In the genomic region with DNA sequence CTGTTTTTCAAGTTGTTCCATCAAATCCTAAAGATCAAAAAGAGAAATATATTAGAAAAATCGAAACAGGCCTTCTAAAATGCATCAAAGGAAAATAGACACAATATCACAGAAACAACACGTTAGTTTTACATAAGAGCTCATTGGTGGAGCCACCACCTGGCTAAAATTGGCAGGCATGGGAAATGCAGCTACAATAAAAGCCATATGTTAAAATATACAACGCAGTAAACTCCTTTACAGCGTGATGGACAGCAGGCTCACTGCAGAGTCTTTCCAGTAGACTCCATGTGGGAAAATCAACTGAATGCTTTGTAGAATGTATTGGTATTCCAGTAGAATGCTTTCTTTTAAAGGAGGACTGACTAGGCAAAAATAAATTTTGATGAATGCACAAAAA, we compare ENCODE assay signal across 13 cellular contexts. TPM values are rescaled to one million over a fixed set of nuclear protein-coding genes. Genes with fewer than 3 reads are reported as not detected.
DNase-seq lines count a peak whose midpoint lies in the region; ATAC-seq and TF ChIP-seq lines count a peak whose summit lies in the region.
"Had no signal": no experiment of that assay in that cellular context is flagged by ENCODE, and none has a peak within 500 bp of the region (broad histone marks: within the 10 kb centered on the region; RNA-seq: fewer than 3 reads in every experiment).

No MANE protein-coding gene starts in this region.

- DNase-seq in G401 (ENCODE audit: low spot score) (peak; percentile 71), WTC11 (ENCODE audit: low spot score) (no peak), OCI-M2 (lab: John Stamatoyannopoulos, UW; ENCODE audit: unreplicated experiment) (no peak)
- no peak for DNase-seq in natural killer cell treated with Interleukin-12 subunit alpha and Interleukin-12 subunit beta and Interleukin-15 and Interleukin-18, amount 100 ng/mL, for 72 hours (ENCODE audit: low spot score)
- no peak for DNase-seq in stimulated activated CD4-positive, alpha-beta T cell treated with anti-CD3 and anti-CD28 coated beads, Interleukin-4, amount 100 ng/mL, for 24 hours
- DNase-seq: activated T-cell treated with anti-CD3 and anti-CD28 coated beads, Interleukin-2, amount 50 U/mL, for 1 hour; anterior cingulate cortex; heart left ventricle; Kasumi-1; Right ventricle myocardium superior had no signal

- H2AFZ ChIP-seq in KMS-11 (ENCODE audit: low read depth) = no peak overlapping the region

- ATAC-seq in WTC11 = no peak
- ATAC-seq in natural killer cell treated with Interleukin-12 subunit alpha and Interleukin-12 subunit beta and Interleukin-15 and Interleukin-18, amount 100 ng/mL, for 72 hours = no peak
- no peak for ATAC-seq in HG02870 (IDR thresholded peaks at IDR 0.05; ENCODE audit: unreplicated experiment)

- POLR2A ChIA-PET in WTC11 (lab: Charles Lee) = no interaction called here

- H3K27me3 Mint-ChIP-seq in WTC11 (ENCODE audit: low read depth) = no peaks in the 10 kb centered on the region
- no peaks in the 10 kb centered on the region for H3K27me3 Mint-ChIP-seq in natural killer cell treated with Interleukin-12 subunit alpha and Interleukin-12 subunit beta and Interleukin-15 and Interleukin-18, amount 100 ng/mL, for 72 hours

- peak overlapping the region; percentile 84; the same call in 1 of the 2 replicates for H3K27ac Mint-ChIP-seq in WTC11
- peak overlapping the region; percentile 25 to 75 for H3K27ac Mint-ChIP-seq in natural killer cell treated with Interleukin-12 subunit alpha and Interleukin-12 subunit beta and Interleukin-15 and Interleukin-18, amount 100 ng/mL, for 72 hours

- 0 out of 2 replicates have a peak, but pooled peaks cover 6% of the 10 kb centered on the region for H3K36me3 Mint-ChIP-seq in WTC11
- peaks cover 6% of the 10 kb centered on the region for H3K36me3 Mint-ChIP-seq in natural killer cell treated with Interleukin-12 subunit alpha and Interleukin-12 subunit beta and Interleukin-15 and Interleukin-18, amount 100 ng/mL, for 72 hours

- H3K4me1 Mint-ChIP-seq in WTC11 = peaks cover 53% of the 10 kb centered on the region
- peaks cover 14 to 16% of the 10 kb centered on the region in 2 donors for H3K4me1 Mint-ChIP-seq in natural killer cell treated with Interleukin-12 subunit alpha and Interleukin-12 subunit beta and Interleukin-15 and Interleukin-18, amount 100 ng/mL, for 72 hours (ENCODE audit: low read depth in 2 of 2)

- H3K27ac ChIP-seq in KMS-11 = peak overlapping the region; percentile 51; the same call in 1 of the 2 replicates

- H3K79me2 ChIP-seq in KMS-11 (ENCODE audit: insufficient read depth, low read depth) = no peaks in the 10 kb centered on the region

- no peak overlapping the region for H3K4me3 ChIP-seq in KMS-11 (IDR thresholded peaks at IDR 0.05; ENCODE audit: insufficient read depth, low read depth, low read length)
- H3K4me3 ChIP-seq: heart left ventricle, lung had no signal

- H3K36me3 ChIP-seq in KMS-11 (ENCODE audit: insufficient read depth) = no peaks in the 10 kb centered on the region

- CTCF ChIA-PET in WTC11 (lab: Charles Lee) = interaction anchor here (0.5 to 1.5 kb wide), 9 partner anchors 15 to 153 kb away, joined by 3 to 6 read pairs (median 4); no protein-coding TSS in a partner anchor

- H3K4me2 ChIP-seq in KMS-11 = peak overlapping the region; percentile 39; the same call in 1 of the 2 replicates

- no peaks in the 10 kb centered on the region for H3K9me3 Mint-ChIP-seq in WTC11
- H3K9me3 Mint-ChIP-seq in natural killer cell treated with Interleukin-12 subunit alpha and Interleukin-12 subunit beta and Interleukin-15 and Interleukin-18, amount 100 ng/mL, for 72 hours = no peaks in the 10 kb centered on the region

- no peaks in the 10 kb centered on the region for H4K20me1 ChIP-seq in KMS-11 (ENCODE audit: insufficient read depth)

- H3K4me1 ChIP-seq in KMS-11 (ENCODE audit: low read depth, poor library complexity, severe bottlenecking) = peaks cover 61% of the 10 kb centered on the region

- H3K27me3 ChIP-seq in KMS-11 (ENCODE audit: insufficient read depth, low read depth) = no peaks in the 10 kb centered on the region
- H3K27me3 ChIP-seq: heart left ventricle had no signal

- no peak overlapping the region for H3K4me3 Mint-ChIP-seq in WTC11
- H3K4me3 Mint-ChIP-seq in natural killer cell treated with Interleukin-12 subunit alpha and Interleukin-12 subunit beta and Interleukin-15 and Interleukin-18, amount 100 ng/mL, for 72 hours = no peak overlapping the region

- in situ Hi-C loops in G401 (cut with HindIII; ENCODE audit: low sequenced_read_pairs) = no loop called here

- TF ChIP-seq CTCF in KMS-11 (conservative IDR thresholded peaks at IDR 0.05; ENCODE audit: low read depth, low read length) (no peak), WTC11 (IDR thresholded peaks at IDR 0.05) (no peak)

- H3K9ac ChIP-seq in KMS-11 = no peak overlapping the region

TF ChIP-seq in WTC11, 78 proteins besides CTCF, POLR2A, EP300 and RAD21 (continues in another document):
- TF ChIP-seq HMGA2 (CRISPR knock-in tag; IDR thresholded peaks at IDR 0.05) (no peak), SMAD3 (CRISPR knock-in tag; IDR thresholded peaks at IDR 0.05; ENCODE audit: borderline replicate concordance) (no peak), ZBTB21 (CRISPR knock-in tag; IDR thresholded peaks at IDR 0.05; ENCODE audit: borderline replicate concordance) (no peak), ESRRA (CRISPR knock-in tag; IDR thresholded peaks at IDR 0.05; ENCODE audit: borderline replicate concordance) (no peak), NR2C2 (CRISPR knock-in tag; IDR thresholded peaks at IDR 0.05) (no peak), TP53 (CRISPR knock-in tag; IDR thresholded peaks at IDR 0.05) (no peak)
- TF ChIP-seq, protein P1, sequence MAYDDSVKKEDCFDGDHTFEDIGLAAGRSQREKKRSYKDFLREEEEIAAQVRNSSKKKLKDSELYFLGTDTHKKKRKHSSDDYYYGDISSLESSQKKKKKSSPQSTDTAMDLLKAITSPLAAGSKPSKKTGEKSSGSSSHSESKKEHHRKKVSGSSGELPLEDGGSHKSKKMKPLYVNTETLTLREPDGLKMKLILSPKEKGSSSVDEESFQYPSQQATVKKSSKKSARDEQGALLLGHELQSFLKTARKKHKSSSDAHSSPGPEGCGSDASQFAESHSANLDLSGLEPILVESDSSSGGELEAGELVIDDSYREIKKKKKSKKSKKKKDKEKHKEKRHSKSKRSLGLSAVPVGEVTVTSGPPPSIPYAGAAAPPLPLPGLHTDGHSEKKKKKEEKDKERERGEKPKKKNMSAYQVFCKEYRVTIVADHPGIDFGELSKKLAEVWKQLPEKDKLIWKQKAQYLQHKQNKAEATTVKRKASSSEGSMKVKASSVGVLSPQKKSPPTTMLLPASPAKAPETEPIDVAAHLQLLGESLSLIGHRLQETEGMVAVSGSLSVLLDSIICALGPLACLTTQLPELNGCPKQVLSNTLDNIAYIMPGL (CRISPR knock-in tag; IDR thresholded peaks at IDR 0.05) = no peak
- TF ChIP-seq, protein P2, sequence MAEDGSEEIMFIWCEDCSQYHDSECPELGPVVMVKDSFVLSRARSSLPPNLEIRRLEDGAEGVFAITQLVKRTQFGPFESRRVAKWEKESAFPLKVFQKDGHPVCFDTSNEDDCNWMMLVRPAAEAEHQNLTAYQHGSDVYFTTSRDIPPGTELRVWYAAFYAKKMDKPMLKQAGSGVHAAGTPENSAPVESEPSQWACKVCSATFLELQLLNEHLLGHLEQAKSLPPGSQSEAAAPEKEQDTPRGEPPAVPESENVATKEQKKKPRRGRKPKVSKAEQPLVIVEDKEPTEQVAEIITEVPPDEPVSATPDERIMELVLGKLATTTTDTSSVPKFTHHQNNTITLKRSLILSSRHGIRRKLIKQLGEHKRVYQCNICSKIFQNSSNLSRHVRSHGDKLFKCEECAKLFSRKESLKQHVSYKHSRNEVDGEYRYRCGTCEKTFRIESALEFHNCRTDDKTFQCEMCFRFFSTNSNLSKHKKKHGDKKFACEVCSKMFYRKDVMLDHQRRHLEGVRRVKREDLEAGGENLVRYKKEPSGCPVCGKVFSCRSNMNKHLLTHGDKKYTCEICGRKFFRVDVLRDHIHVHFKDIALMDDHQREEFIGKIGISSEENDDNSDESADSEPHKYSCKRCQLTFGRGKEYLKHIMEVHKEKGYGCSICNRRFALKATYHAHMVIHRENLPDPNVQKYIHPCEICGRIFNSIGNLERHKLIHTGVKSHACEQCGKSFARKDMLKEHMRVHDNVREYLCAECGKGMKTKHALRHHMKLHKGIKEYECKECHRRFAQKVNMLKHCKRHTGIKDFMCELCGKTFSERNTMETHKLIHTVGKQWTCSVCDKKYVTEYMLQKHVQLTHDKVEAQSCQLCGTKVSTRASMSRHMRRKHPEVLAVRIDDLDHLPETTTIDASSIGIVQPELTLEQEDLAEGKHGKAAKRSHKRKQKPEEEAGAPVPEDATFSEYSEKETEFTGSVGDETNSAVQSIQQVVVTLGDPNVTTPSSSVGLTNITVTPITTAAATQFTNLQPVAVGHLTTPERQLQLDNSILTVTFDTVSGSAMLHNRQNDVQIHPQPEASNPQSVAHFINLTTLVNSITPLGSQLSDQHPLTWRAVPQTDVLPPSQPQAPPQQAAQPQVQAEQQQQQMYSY (CRISPR knock-in tag; IDR thresholded peaks at IDR 0.05) = no peak
- TF ChIP-seq, protein P3, sequence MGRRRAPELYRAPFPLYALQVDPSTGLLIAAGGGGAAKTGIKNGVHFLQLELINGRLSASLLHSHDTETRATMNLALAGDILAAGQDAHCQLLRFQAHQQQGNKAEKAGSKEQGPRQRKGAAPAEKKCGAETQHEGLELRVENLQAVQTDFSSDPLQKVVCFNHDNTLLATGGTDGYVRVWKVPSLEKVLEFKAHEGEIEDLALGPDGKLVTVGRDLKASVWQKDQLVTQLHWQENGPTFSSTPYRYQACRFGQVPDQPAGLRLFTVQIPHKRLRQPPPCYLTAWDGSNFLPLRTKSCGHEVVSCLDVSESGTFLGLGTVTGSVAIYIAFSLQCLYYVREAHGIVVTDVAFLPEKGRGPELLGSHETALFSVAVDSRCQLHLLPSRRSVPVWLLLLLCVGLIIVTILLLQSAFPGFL (CRISPR knock-in tag; IDR thresholded peaks at IDR 0.05; ENCODE audit: borderline replicate concordance) = no peak

RNA-seq across cellular contexts. Expression of gene MYO5C, which starts 40.9 kb away (rescaled TPM):
- total RNA-seq in G401 (2014; rRNA removed; shearing (Covaris generic)) = 1.3 and 4.2 TPM in 2 replicates
- total RNA-seq in WTC11 (2021) = 22.5 to 25.3 TPM (median 22.9 TPM) in 3 replicates
- under 1 TPM; 0.42 to 0.45 TPM for total RNA-seq in natural killer cell treated with Interleukin-12 subunit alpha and Interleukin-12 subunit beta and Interleukin-15 and Interleukin-18, amount 100 ng/mL, for 72 hours
